19 cellular contexts compared by ENCODE assay signal in genomic region chr1:19416919-19417441, GRCh38.
DNase-seq lines count a peak whose midpoint lies in the region; ATAC-seq and TF ChIP-seq lines count a peak whose summit lies in the region.
"Had no signal": no experiment of that assay in that cellular context is flagged by ENCODE, and none has a peak within 500 bp of the region (broad histone marks: within the 10 kb centered on the region; RNA-seq: fewer than 3 reads in every experiment).

No MANE protein-coding gene starts in this region.

- no peak for ATAC-seq in T-cell (replicated peaks in 1 of 4)
- no peak for ATAC-seq in GM19351 (IDR thresholded peaks at IDR 0.05; ENCODE audit: unreplicated experiment)
- ATAC-seq in HG03025 (IDR thresholded peaks at IDR 0.05; ENCODE audit: low FRiP score, unreplicated experiment): no peak

- no peak for DNase-seq in activated CD4-positive, alpha-beta memory T cell treated with anti-CD3 and anti-CD28 coated beads for 36 hours
- DNase-seq in activated CD4-positive, alpha-beta memory T cell treated with anti-CD3 and anti-CD28 coated beads, Interleukin-2, amount 10 ng/mL, durations not matched to agents 7 days and 5 days: no peak
- DNase-seq in T-cell (no peak), fibroblast of pulmonary artery (ENCODE audit: low read depth) (peak; percentile 34), neuronal stem cell (ENCODE audit: low spot score) (no peak)
- DNase-seq: 8988T; activated CD4-positive, alpha-beta T cell treated with anti-CD3 and anti-CD28 coated beads, Interleukin-2, amount 50 U/mL, for 4 hours; activated effector memory CD4-positive, alpha-beta T cell treated with anti-CD3 and anti-CD28 coated beads, Interleukin-2, amount 50 U/mL, for 16 hours; foreskin keratinocyte; Karpas-422; mesendoderm; NCI-H1436; NCI-H345; stimulated activated CD4-positive, alpha-beta T cell treated with anti-CD3 and anti-CD28 coated beads, Interleukin-12 subunit alpha, Interleukin-12 subunit beta, amount 100 ng/mL, for 4 hours had no signal

- H2AFZ ChIP-seq in neuronal stem cell (ENCODE audit: low read length): no peak overlapping the region

- H3K27me3 Mint-ChIP-seq in activated CD4-positive, alpha-beta memory T cell treated with anti-CD3 and anti-CD28 coated beads for 36 hours: no peaks in the 10 kb centered on the region
- no peaks in the 10 kb centered on the region for H3K27me3 Mint-ChIP-seq in activated CD4-positive, alpha-beta memory T cell treated with anti-CD3 and anti-CD28 coated beads, Interleukin-2, amount 10 ng/mL, durations not matched to agents 7 days and 5 days
- no peaks in the 10 kb centered on the region for H3K27me3 Mint-ChIP-seq in T-cell

- H3K27ac Mint-ChIP-seq in activated CD4-positive, alpha-beta memory T cell treated with anti-CD3 and anti-CD28 coated beads for 36 hours: peak overlapping the region; percentile 34
- no peak overlapping the region for H3K27ac Mint-ChIP-seq in activated CD4-positive, alpha-beta memory T cell treated with anti-CD3 and anti-CD28 coated beads, Interleukin-2, amount 10 ng/mL, durations not matched to agents 7 days and 5 days
- peak overlapping the region; percentile 56 to 78 for H3K27ac Mint-ChIP-seq in T-cell

- H3K4ac ChIP-seq in neuronal stem cell (ENCODE audit: low read length): no peak overlapping the region

- H3K4me3 ChIP-seq in fibroblast of pulmonary artery (replicated peaks; ENCODE audit: low read depth, low read length): no peak overlapping the region
- H3K4me3 ChIP-seq in skeletal muscle tissue (ENCODE audit: low read length in 3 of 3): no peak overlapping the region
- no peak overlapping the region for H3K4me3 ChIP-seq in neuronal stem cell (ENCODE audit: low read length in 2 of 2)
- H3K4me3 ChIP-seq: SJSA1 had no signal

- no CpG with 5 or more reads among the region's 5 CpGs for WGBS in neuronal stem cell (ENCODE audit: extremely low coverage in 2 of 2, insufficient read length in 2 of 2, insufficient replicate concordance in 1 of 2), 2 donors

- H2BK5ac ChIP-seq in neuronal stem cell (ENCODE audit: low read length): no peak overlapping the region

- no peak overlapping the region for H3K4me3 Mint-ChIP-seq in activated CD4-positive, alpha-beta memory T cell treated with anti-CD3 and anti-CD28 coated beads for 36 hours
- no peak overlapping the region for H3K4me3 Mint-ChIP-seq in activated CD4-positive, alpha-beta memory T cell treated with anti-CD3 and anti-CD28 coated beads, Interleukin-2, amount 10 ng/mL, durations not matched to agents 7 days and 5 days
- H3K4me3 Mint-ChIP-seq in T-cell: no peak overlapping the region

- H3K4me2 ChIP-seq in neuronal stem cell (ENCODE audit: insufficient read depth, low read length, poor library complexity, severe bottlenecking): no peak overlapping the region

- H2BK12ac ChIP-seq in neuronal stem cell (ENCODE audit: low read length): no peak overlapping the region

- H3K36me3 ChIP-seq in skeletal muscle tissue (ENCODE audit: control insufficient read depth in 3 of 3, insufficient read depth in 3 of 3, low read length in 3 of 3): peaks cover 0 to 16% (median 8%) of the 10 kb centered on the region in 3 donors
- peaks cover 7 to 52% of the 10 kb centered on the region in 2 donors for H3K36me3 ChIP-seq in neuronal stem cell (replicated peaks in 1 of 2; ENCODE audit: control insufficient read depth in 2 of 2, insufficient read depth in 2 of 2, low read length in 2 of 2)

- H3K9me3 ChIP-seq in skeletal muscle tissue (ENCODE audit: control insufficient read depth in 3 of 3, low read length in 3 of 3) (no peaks in the 10 kb centered on the region), neuronal stem cell (replicated peaks in 1 of 2; ENCODE audit: control insufficient read depth in 2 of 2, insufficient read depth in 1 of 2, low read depth in 1 of 2, low read length in 2 of 2) (no peaks in the 10 kb centered on the region)
- H3K9me3 ChIP-seq: SJSA1 had no signal

- intact Hi-C loops in activated CD4-positive, alpha-beta memory T cell treated with anti-CD3 and anti-CD28 coated beads for 36 hours (cut with micrococcal nuclease): no loop called here

- no peak overlapping the region for H3K23ac ChIP-seq in neuronal stem cell (ENCODE audit: low read depth, low read length, poor library complexity)

- H3K9me3 Mint-ChIP-seq in activated CD4-positive, alpha-beta memory T cell treated with anti-CD3 and anti-CD28 coated beads for 36 hours: no peaks in the 10 kb centered on the region
- no peaks in the 10 kb centered on the region for H3K9me3 Mint-ChIP-seq in activated CD4-positive, alpha-beta memory T cell treated with anti-CD3 and anti-CD28 coated beads, Interleukin-2, amount 10 ng/mL, durations not matched to agents 7 days and 5 days
- no peaks in the 10 kb centered on the region for H3K9me3 Mint-ChIP-seq in T-cell

- no peak overlapping the region for H2BK120ac ChIP-seq in neuronal stem cell (ENCODE audit: low read depth, low read length)

- H3K9ac ChIP-seq in skeletal muscle tissue (ENCODE audit: low read depth in 1 of 3, low read length in 3 of 3) (peak overlapping the region in 1 of 3 donors; percentile 22), neuronal stem cell (ENCODE audit: low read depth, low read length, poor library complexity) (no peak overlapping the region)

- H3K18ac ChIP-seq in neuronal stem cell (ENCODE audit: low read length): no peak overlapping the region

- H3K79me1 ChIP-seq in neuronal stem cell (ENCODE audit: low read depth, low read length): peaks cover 2% of the 10 kb centered on the region

- peaks cover 59% of the 10 kb centered on the region for H3K4me1 Mint-ChIP-seq in activated CD4-positive, alpha-beta memory T cell treated with anti-CD3 and anti-CD28 coated beads for 36 hours (ENCODE audit: low read depth)
- H3K4me1 Mint-ChIP-seq in activated CD4-positive, alpha-beta memory T cell treated with anti-CD3 and anti-CD28 coated beads, Interleukin-2, amount 10 ng/mL, durations not matched to agents 7 days and 5 days: peaks cover 32% of the 10 kb centered on the region
- H3K4me1 Mint-ChIP-seq in T-cell: peaks cover 80 to 83% (median 81%) of the 10 kb centered on the region in 3 donors

- no peak for TF ChIP-seq CTCF in fibroblast of pulmonary artery (IDR thresholded peaks at IDR 0.05; ENCODE audit: low read length, missing control alignments)

- CTCF ChIA-PET in activated CD4-positive, alpha-beta memory T cell treated with anti-CD3 and anti-CD28 coated beads for 36 hours (lab: Charles Lee): no interaction called here
- CTCF ChIA-PET in activated CD4-positive, alpha-beta memory T cell treated with anti-CD3 and anti-CD28 coated beads, Interleukin-2, amount 10 ng/mL, durations not matched to agents 7 days and 5 days (lab: Charles Lee): interaction anchor here (1.8 kb wide), 1 partner anchor 26 kb away, joined by 4 read pairs; no protein-coding TSS in a partner anchor
- CTCF ChIA-PET in T-cell (lab: Charles Lee): interaction anchor here in 1 of 2 donors (0.6 kb wide), 1 partner anchor 244 kb away, joined by 3 read pairs; no protein-coding TSS in a partner anchor

- H3K27me3 ChIP-seq in skeletal muscle tissue (ENCODE audit: control insufficient read depth in 3 of 3, insufficient read depth in 3 of 3, low read length in 3 of 3): no peaks in the 10 kb centered on the region
- H3K27me3 ChIP-seq in neuronal stem cell (ENCODE audit: control insufficient read depth in 3 of 3, insufficient read depth in 3 of 3, low read depth in 1 of 3, low read length in 3 of 3): no peaks in the 10 kb centered on the region
- H3K27me3 ChIP-seq: foreskin keratinocyte, SJSA1 had no signal

- H4K91ac ChIP-seq in neuronal stem cell (ENCODE audit: low read depth, low read length, poor library complexity): no peak overlapping the region

- H2AK5ac ChIP-seq in neuronal stem cell (ENCODE audit: low read depth, low read length): no peak overlapping the region

- POLR2A ChIA-PET in activated CD4-positive, alpha-beta memory T cell treated with anti-CD3 and anti-CD28 coated beads for 36 hours (lab: Charles Lee): no interaction called here
- POLR2A ChIA-PET in activated CD4-positive, alpha-beta memory T cell treated with anti-CD3 and anti-CD28 coated beads, Interleukin-2, amount 10 ng/mL, durations not matched to agents 7 days and 5 days (lab: Charles Lee): interaction anchor here (0.6 kb wide), 1 partner anchor 144 kb away, joined by 3 read pairs; no protein-coding TSS in a partner anchor
- POLR2A ChIA-PET in T-cell (lab: Charles Lee): no interaction called here

- no peak overlapping the region for H2BK15ac ChIP-seq in neuronal stem cell (ENCODE audit: low read length)

- H3K14ac ChIP-seq in neuronal stem cell (ENCODE audit: low read length): no peak overlapping the region

- peak overlapping the region; percentile 50 for H3K27ac ChIP-seq in skeletal muscle tissue (ENCODE audit: low read depth, low read length)
- H3K27ac ChIP-seq in neuronal stem cell (replicated peaks; ENCODE audit: low read length): no peak overlapping the region
- H3K27ac ChIP-seq: C4-2B, foreskin keratinocyte, SJSA1 had no signal

- H4K8ac ChIP-seq in neuronal stem cell (ENCODE audit: low read depth, low read length): no peak overlapping the region

- H3K4me1 ChIP-seq in skeletal muscle tissue (ENCODE audit: control insufficient read depth in 3 of 3, insufficient read depth in 3 of 3, low read length in 3 of 3) (peaks cover 70 to 88% (median 77%) of the 10 kb centered on the region in 3 donors), neuronal stem cell (ENCODE audit: control insufficient read depth in 2 of 2, insufficient read depth in 1 of 2, low read depth in 1 of 2, low read length in 2 of 2) (peaks cover 0 to 19% of the 10 kb centered on the region in 2 donors)
- H3K4me1 ChIP-seq: foreskin keratinocyte, SJSA1 had no signal

- H3K36me3 Mint-ChIP-seq in activated CD4-positive, alpha-beta memory T cell treated with anti-CD3 and anti-CD28 coated beads for 36 hours: peaks cover 29% of the 10 kb centered on the region
- peaks cover 49% of the 10 kb centered on the region for H3K36me3 Mint-ChIP-seq in activated CD4-positive, alpha-beta memory T cell treated with anti-CD3 and anti-CD28 coated beads, Interleukin-2, amount 10 ng/mL, durations not matched to agents 7 days and 5 days (ENCODE audit: low read depth)
- peaks cover 24% of the 10 kb centered on the region for H3K36me3 Mint-ChIP-seq in T-cell
